Comparison of ENCODE assay signal across 1 cellular context in the genomic region with DNA sequence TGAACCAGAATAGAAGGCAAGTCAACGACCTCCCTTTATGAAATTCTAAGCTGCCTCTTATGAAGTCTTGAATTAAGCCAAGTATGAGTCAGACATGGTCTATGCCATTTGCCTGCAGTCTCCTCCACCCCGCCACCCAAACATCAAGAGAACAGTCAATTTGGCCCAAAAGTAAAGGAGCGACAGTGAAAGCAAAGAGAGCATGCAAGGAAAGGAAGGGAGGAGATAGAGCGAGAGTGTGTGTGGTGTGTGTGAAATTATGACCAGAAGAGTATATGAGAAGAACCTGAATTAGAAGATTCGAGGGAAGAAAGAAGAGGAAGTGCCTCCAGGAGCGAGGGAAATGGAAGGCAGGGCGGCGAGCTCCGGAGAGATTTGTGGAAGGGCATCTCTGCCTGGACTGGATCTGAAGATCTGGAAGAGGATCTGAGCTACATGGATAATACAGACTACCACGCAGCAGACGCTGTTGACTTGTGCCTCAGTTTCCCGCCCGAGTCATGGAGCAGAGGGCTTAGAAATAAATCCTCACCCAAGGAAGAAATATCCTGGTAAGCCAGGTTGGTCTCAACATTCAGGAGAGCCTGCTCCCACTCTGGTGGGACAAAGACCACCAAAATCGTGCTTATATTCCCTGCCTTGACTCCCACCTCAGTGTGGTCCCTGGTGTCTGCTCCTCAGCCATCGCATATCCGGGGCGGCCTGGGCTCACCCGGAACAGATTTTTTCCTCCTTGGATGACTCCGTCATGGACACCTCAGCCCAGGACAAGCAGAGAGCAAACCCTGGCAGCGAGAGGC.
TF ChIP-seq lines count a peak whose summit lies in the region.

No MANE protein-coding gene starts in this region.

TF ChIP-seq in HCT116, 20 proteins besides CTCF, POLR2A, EP300 and RAD21 (continued from another document):
- TF ChIP-seq MAX (IDR thresholded peaks at IDR 0.05) (no peak; the same call in 1 of the 2 replicates), EZH2 (IDR thresholded peaks at IDR 0.05) (no peak), REST (IDR thresholded peaks at IDR 0.05; ENCODE audit: low read depth) (no peak)
